ENCODE assay signal across 11 cellular contexts in the genomic region with DNA sequence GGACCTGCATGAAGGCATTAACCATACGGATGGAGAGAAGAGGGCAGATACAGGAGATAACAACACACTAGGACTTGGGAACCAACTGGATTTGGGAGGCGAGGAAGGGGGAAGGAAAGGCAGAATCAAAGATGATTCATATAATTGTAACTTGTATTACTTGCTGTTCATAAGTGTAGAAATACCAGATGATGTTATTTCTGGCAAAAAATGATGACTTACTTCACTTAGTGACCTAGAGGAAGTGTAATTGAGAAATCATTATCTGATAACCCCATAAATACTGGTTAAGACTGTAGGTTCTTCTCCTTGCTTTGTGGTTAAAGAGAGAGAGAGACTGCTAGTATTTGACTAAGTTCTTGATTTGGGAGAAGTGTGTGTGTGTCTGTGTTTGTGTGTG. TPM values are rescaled to one million over a fixed set of nuclear protein-coding genes. Genes with fewer than 3 reads are reported as not detected.
DNase-seq lines count a peak whose midpoint lies in the region; ATAC-seq, FAIRE-seq and TF ChIP-seq lines count a peak whose summit lies in the region.
"Had no signal": no experiment of that assay in that cellular context is flagged by ENCODE, and none has a peak within 500 bp of the region (broad histone marks: within the 10 kb centered on the region; RNA-seq: fewer than 3 reads in every experiment).

No MANE protein-coding gene starts in this region.

- no peaks in the 10 kb centered on the region for H3K79me2 ChIP-seq in K562 (ENCODE audit: control insufficient read depth, insufficient read depth, low read length)

- intact Hi-C loops in K562 (cut with micrococcal nuclease) (loop anchor here (2.0 to 10.0 kb wide), 4 partner anchors 54 to 814 kb away; no protein-coding TSS in a partner anchor), lower lobe of right lung (cut with DNase I) (no loop called here)

- in situ Hi-C loops in K562 (cut with MboI): no loop called here

- peaks cover 0 to 42% (median 8%) of the 10 kb centered on the region in 10 experiments; a peak in 10 of 20 replicates for H3K4me1 ChIP-seq in BLaER1 treated with 17β-estradiol and CSF1 and Interleukin-3, amounts not matched to agents 10 nM and 100 nM
- H3K4me1 ChIP-seq in K562 (replicated peaks in 1 of 2; ENCODE audit: control insufficient read depth in 2 of 2, insufficient read depth in 2 of 2, low read length in 2 of 2): peaks cover 0 to 4% of the 10 kb centered on the region in 2 experiments; a peak in 2 of 5 replicates
- H3K4me1 ChIP-seq in lower lobe of right lung: peaks cover 13% of the 10 kb centered on the region
- no peaks in the 10 kb centered on the region for H3K4me1 ChIP-seq in endodermal cell (ENCODE audit: control insufficient read depth, insufficient read depth, low read length)

- ATAC-seq in K562: no peak
- ATAC-seq in lower lobe of right lung: peak; percentile 62 to 67
- ATAC-seq in HG02981 (IDR thresholded peaks at IDR 0.05; ENCODE audit: unreplicated experiment): no peak
- ATAC-seq: activated naive CD4-positive, alpha-beta T cell treated with anti-CD3 and anti-CD28 coated beads, Interleukin-2, amount 50 U/mL, for 72 hours had no signal

- no peak for TF ChIP-seq EP300 in K562 (IDR thresholded peaks at IDR 0.05; ENCODE audit: low read length)

- no peaks in the 10 kb centered on the region for H3K9me1 ChIP-seq in K562 (ENCODE audit: control insufficient read depth, insufficient read depth, low read length)

- peaks cover 8% of the 10 kb centered on the region for H3K27me3 Mint-ChIP-seq in endodermal cell (ENCODE audit: insufficient read depth)

- TF ChIP-seq POLR2A in K562 (conservative IDR thresholded peaks at IDR 0.05): no peak

- no peaks in the 10 kb centered on the region for H3K36me3 ChIP-seq in BLaER1 treated with 17β-estradiol and CSF1 and Interleukin-3, amounts not matched to agents 10 nM and 100 nM
- H3K36me3 ChIP-seq in K562 (ENCODE audit: control insufficient read depth, insufficient read depth, low read length) (no peaks in the 10 kb centered on the region; the same call in 2 of the 3 replicates), lower lobe of right lung (no peaks in the 10 kb centered on the region), endodermal cell (ENCODE audit: control insufficient read depth, insufficient read depth, low read length) (no peaks in the 10 kb centered on the region)

- no TSS peak for BruUV-seq in K562 (replicated peaks; lab: Mats Ljungman, UMichigan)

- H3K4me3 Mint-ChIP-seq in endodermal cell: no peak overlapping the region

- peaks cover 14% of the 10 kb centered on the region for H3K9me3 Mint-ChIP-seq in endodermal cell
- H3K9me3 Mint-ChIP-seq: activated naive CD4-positive, alpha-beta T cell treated with anti-CD3 and anti-CD28 coated beads, Interleukin-2, amount 50 U/mL, for 72 hours had no signal

- no peaks in the 10 kb centered on the region for H3K4me1 Mint-ChIP-seq in endodermal cell

- no peaks in the 10 kb centered on the region for H3K36me3 Mint-ChIP-seq in endodermal cell (ENCODE audit: low read depth)
- H3K36me3 Mint-ChIP-seq: activated naive CD4-positive, alpha-beta T cell treated with anti-CD3 and anti-CD28 coated beads, Interleukin-2, amount 50 U/mL, for 72 hours had no signal

- H3K27ac Mint-ChIP-seq in endodermal cell: no peak overlapping the region
- H3K27ac Mint-ChIP-seq: activated naive CD4-positive, alpha-beta T cell treated with anti-CD3 and anti-CD28 coated beads, Interleukin-2, amount 50 U/mL, for 72 hours had no signal

- DNase-seq in M059J (ENCODE audit: low read depth): peak; percentile 82
- no peak for DNase-seq in K562 (ENCODE audit: extremely low read depth in 1 of 4, low spot score in 3 of 4)
- DNase-seq in lower lobe of right lung: no peak
- no peak for DNase-seq in endodermal cell
- no peak for DNase-seq in activated CD4-positive, alpha-beta T cell treated with anti-CD3 and anti-CD28 coated beads, Interleukin-2, amount 50 U/mL, for 4 hours
- DNase-seq in T-helper 9 cell: no peak
- DNase-seq: DMS79 treated with DMSO at 0.1 percent for 48 hours, NCI-H1048 had no signal

- no peak for TF ChIP-seq CTCF in K562 (IDR thresholded peaks at IDR 0.05 in 2 of 3, conservative IDR thresholded peaks at IDR 0.05 in 1 of 3; ENCODE audit: insufficient read depth in 2 of 3, low read depth in 1 of 3, low read length in 3 of 3)
- TF ChIP-seq CTCF in lower lobe of right lung (IDR thresholded peaks at IDR 0.05): no peak
- no peak for TF ChIP-seq CTCF in endodermal cell (conservative IDR thresholded peaks at IDR 0.05)

- CTCF ChIA-PET in K562 (lab: Yijun Ruan, JAX; ENCODE audit: low intra/inter-chr PET ratio): no interaction called here

- 50% methylated on average over 2 of the region's 2 CpGs for whole genome bisulfite sequencing in K562 (ENCODE audit: insufficient coverage, low coverage, missing lambda C conversion rate)
- 91 to 93% methylated on average over 2 of the region's 2 CpGs for WGBS in endodermal cell (ENCODE audit: insufficient coverage in 1 of 2, insufficient read length in 1 of 2), 2 experiments

- FAIRE-seq in K562 (lab: Jason Lieb, UNC): no peak

- no peak for TF ChIP-seq RAD21 in K562 (CRISPR knock-in tag; conservative IDR thresholded peaks at IDR 0.05 in 1 of 2, IDR thresholded peaks at IDR 0.05 in 1 of 2)

- H3K9me3 ChIP-seq in BLaER1 treated with 17β-estradiol and CSF1 and Interleukin-3, amounts not matched to agents 10 nM and 100 nM (replicated peaks in 1 of 11): peaks cover 0 to 13% (median 10%) of the 10 kb centered on the region in 11 experiments; a peak in 15 of 22 replicates
- no peaks in the 10 kb centered on the region for H3K9me3 ChIP-seq in K562 (replicated peaks; ENCODE audit: control insufficient read depth, insufficient read depth, low read depth, low read length)
- H3K9me3 ChIP-seq in lower lobe of right lung: no peaks in the 10 kb centered on the region
- H3K9me3 ChIP-seq in endodermal cell (ENCODE audit: control insufficient read depth, low read length): peaks cover 10% of the 10 kb centered on the region

- no peaks in the 10 kb centered on the region for H4K20me1 ChIP-seq in BLaER1 treated with 17β-estradiol and CSF1 and Interleukin-3, amounts not matched to agents 10 nM and 100 nM
- no peaks in the 10 kb centered on the region for H4K20me1 ChIP-seq in K562 (replicated peaks; ENCODE audit: control insufficient read depth, insufficient read depth, low read length)

- peak overlapping the region in 6 of 11 experiments; percentile 14 to 79 (median 64); a peak in 10 of 22 replicates for H3K27ac ChIP-seq in BLaER1 treated with 17β-estradiol and CSF1 and Interleukin-3, amounts not matched to agents 10 nM and 100 nM
- H3K27ac ChIP-seq in K562 (ENCODE audit: extremely low read depth, low read depth, low read length): no peak overlapping the region
- H3K27ac ChIP-seq in lower lobe of right lung: no peak overlapping the region
- H3K27ac ChIP-seq in endodermal cell (ENCODE audit: low read depth, low read length): no peak overlapping the region

- POLR2A ChIA-PET in K562 (lab: Yijun Ruan, JAX): no interaction called here

- no peak overlapping the region for H3K4me3 ChIP-seq in BLaER1 treated with 17β-estradiol and CSF1 and Interleukin-3, amounts not matched to agents 10 nM and 100 nM
- no peak overlapping the region for H3K4me3 ChIP-seq in K562
- H3K4me3 ChIP-seq in lower lobe of right lung: no peak overlapping the region
- no peak overlapping the region for H3K4me3 ChIP-seq in endodermal cell (ENCODE audit: low read length)

- H2AFZ ChIP-seq in K562 (ENCODE audit: low read depth, low read length): no peak overlapping the region

- H3K27me3 ChIP-seq in BLaER1 treated with 17β-estradiol and CSF1 and Interleukin-3, amounts not matched to agents 10 nM and 100 nM: no peaks in the 10 kb centered on the region
- no peaks in the 10 kb centered on the region for H3K27me3 ChIP-seq in K562 (ENCODE audit: control insufficient read depth in 2 of 2, insufficient read depth in 2 of 2, low read length in 2 of 2)
- H3K27me3 ChIP-seq in lower lobe of right lung (ENCODE audit: low read depth): no peaks in the 10 kb centered on the region
- no peaks in the 10 kb centered on the region for H3K27me3 ChIP-seq in endodermal cell (ENCODE audit: control insufficient read depth, insufficient read depth, low read length, poor library complexity, severe bottlenecking)

- peak overlapping the region in 5 of 11 experiments; percentile 33 to 75 (median 64); a peak in 9 of 22 replicates for H3K4me2 ChIP-seq in BLaER1 treated with 17β-estradiol and CSF1 and Interleukin-3, amounts not matched to agents 10 nM and 100 nM
- no peak overlapping the region for H3K4me2 ChIP-seq in K562 (ENCODE audit: insufficient read depth, low read length)

- peak overlapping the region in 4 of 11 experiments; percentile 15 to 59 (median 52); a peak in 6 of 22 replicates for H3K9ac ChIP-seq in BLaER1 treated with 17β-estradiol and CSF1 and Interleukin-3, amounts not matched to agents 10 nM and 100 nM
- H3K9ac ChIP-seq in K562 (ENCODE audit: insufficient read depth in 1 of 2, low read depth in 2 of 2, low read length in 2 of 2): no peak overlapping the region
- H3K9ac ChIP-seq in endodermal cell (ENCODE audit: extremely low read depth, low read length, poor library complexity, severe bottlenecking): no peak overlapping the region

TF ChIP-seq in K562, 482 proteins besides CTCF, POLR2A, EP300 and RAD21 (continues in another document):
- no peak for TF ChIP-seq ASH1L (IDR thresholded peaks at IDR 0.05; ENCODE audit: borderline replicate concordance, low read depth, partially characterized antibody)

RNA-seq across cellular contexts. Expression of a gene that starts 50.5 kb away (rescaled TPM):
- 5.0 and 14.2 TPM in 2 replicates for total RNA-seq in M059J (2014; rRNA removed; shearing (Covaris generic))
- total RNA-seq in K562 (2011; cell fraction: chromatin; rRNA removed; ENCODE audit: low replicate concordance): 24.8 and 75.3 TPM in 2 replicates
- total RNA-seq in K562 (2011; cell fraction: nucleolus; rRNA removed): 10.5 and 13.6 TPM in 2 replicates
- total RNA-seq in K562 (2011; cell fraction: nucleoplasm; rRNA removed): 30.3 and 52.1 TPM in 2 replicates
- total RNA-seq in K562 (2014; rRNA removed) (10.4 TPM in 2 replicates), K562 (2014; rRNA removed; fragmentation: Illumina TruSeq; extraction: Trizol) (17.5 and 23.0 TPM in 2 replicates), K562 (2015; rRNA removed; fragmentation: Illumina TruSeq; extraction: Trizol) (14.3 and 15.2 TPM in 2 replicates), K562 (2021) (16.7 and 17.9 TPM in 2 replicates), lower lobe of right lung (13.5 TPM), endodermal cell (10 to 100 TPM; 17.9 to 31.8 TPM)
- polyA plus RNA-seq in K562 (2011; rRNA removed) (15.2 and 21.2 TPM in 2 replicates), K562 (2014; fragmentation: Illumina TruSeq; extraction: Trizol) (9.9 and 11.1 TPM in 2 replicates), K562 (2014; fragmentation: Nextera tagmentation; extraction: Ambion mirVana) (1 to 10 TPM; 2.3 to 2.7 TPM), K562 (2014; rRNA removed) (11.7 and 14.8 TPM in 2 replicates)
- polyA plus RNA-seq in K562 (2011; cell fraction: cytosol; rRNA removed): 3.3 and 6.4 TPM in 2 replicates
- 20.0 and 26.6 TPM in 2 replicates for polyA plus RNA-seq in K562 (2011; cell fraction: nucleus; rRNA removed)
- 4.9 and 9.5 TPM in 2 replicates for polyA plus RNA-seq in K562 (2012)
- polyA minus RNA-seq in K562 (2011; rRNA and poly(A)+ RNA removed): 17.6 and 19.2 TPM in 2 replicates
- polyA minus RNA-seq in K562 (2011; cell fraction: cytosol; rRNA and poly(A)+ RNA removed): 5.6 and 7.3 TPM in 2 replicates
- polyA minus RNA-seq in K562 (2011; cell fraction: nucleus; rRNA and poly(A)+ RNA removed): 14.4 and 22.0 TPM in 2 replicates
- polyA plus RNA-seq in endodermal cell (2013, experiment 1 of 2): 12.8 TPM
- polyA plus RNA-seq in endodermal cell (2013, experiment 2 of 2): 10.9 TPM

Comparison
In these comparisons a context has a peak if more than half of its experiments do, and no peak if none do; other contexts are left out.
1. H3K27ac ChIP-seq: peak in BLaER1 treated with 17β-estradiol and CSF1 and Interleukin-3, amounts not matched to agents 10 nM and 100 nM (6 of 11); none in K562 (single experiment), lower lobe of right lung (single experiment) and endodermal cell (single experiment).
2. ATAC-seq: peak in lower lobe of right lung (2 of 2); none in K562 (single experiment) and HG02981 (single experiment).